8 cellular contexts compared by ENCODE assay signal in genomic region chr13:113153810-113154748, GRCh38. TPM values are rescaled to one million over a fixed set of nuclear protein-coding genes. Genes with fewer than 3 reads are reported as not detected.
DNase-seq lines count a peak whose midpoint lies in the region; ATAC-seq and TF ChIP-seq lines count a peak whose summit lies in the region.

No MANE protein-coding gene starts in this region.

- peak overlapping the region; percentile 74 for H3K27ac ChIP-seq in smooth muscle cell (ENCODE audit: low read depth)

- DNase-seq in Caki2 (ENCODE audit: low read depth) (peak; percentile 47), NCI-H1092 (lab: John Stamatoyannopoulos, UW) (peak; percentile 64), activated B cell treated with CpG ODN at 0.5 μM for 24 hours (peak; percentile 50), cardiac fibroblast (ENCODE audit: low read depth in 2 of 2) (peak; percentile 72 to 76), inferior parietal cortex (ENCODE audit: extremely low spot score) (peak; percentile 75), smooth muscle cell (lab: John Stamatoyannopoulos, UW; ENCODE audit: unreplicated experiment) (peak; percentile 50)

- POLR2A ChIA-PET in activated B cell treated with CpG ODN at 0.5 μM for 24 hours (lab: Charles Lee) = interaction anchor here (1.0 to 1.1 kb wide), 2 partner anchors 55 to 56 kb away, joined by 3 to 8 read pairs; partner anchors contain the start of genes CUL4A and PCID2

- H3K79me2 ChIP-seq in smooth muscle cell (ENCODE audit: low read depth) = no peaks in the 10 kb centered on the region

- in situ Hi-C loops in Caki2 (cut with HindIII; ENCODE audit: low pct_unique_long_range_greater_than_20kb, low sequenced_read_pairs) = no loop called here

- peak overlapping the region; percentile 63 for H3K27ac Mint-ChIP-seq in activated B cell treated with CpG ODN at 0.5 μM for 24 hours

- peaks cover 5% of the 10 kb centered on the region for H3F3A ChIP-seq in smooth muscle cell (ENCODE audit: low read depth)

- WGBS in smooth muscle cell (ENCODE audit: low lambda C conversion rate) = 13% methylated on average over 23 of the region's 76 CpGs

- H3K9me3 Mint-ChIP-seq in activated B cell treated with CpG ODN at 0.5 μM for 24 hours = peaks cover 13% of the 10 kb centered on the region

- intact Hi-C loops in activated B cell treated with CpG ODN at 0.5 μM for 24 hours (cut with micrococcal nuclease) = loop anchor here (1.0 to 10.0 kb wide), 4 partner anchors 54 to 336 kb away; partner anchors contain the start of genes DCUN1D2 and PCID2

- H4K20me1 ChIP-seq in smooth muscle cell (ENCODE audit: low read depth) = no peaks in the 10 kb centered on the region

- H3K27me3 ChIP-seq in smooth muscle cell (ENCODE audit: low read depth) = no peaks in the 10 kb centered on the region

- H3K27me3 Mint-ChIP-seq in activated B cell treated with CpG ODN at 0.5 μM for 24 hours = peaks cover 12% of the 10 kb centered on the region

- no peaks in the 10 kb centered on the region for H3K36me3 ChIP-seq in smooth muscle cell (ENCODE audit: low read depth)

- TF ChIP-seq CTCF in activated B cell treated with CpG ODN at 0.5 μM for 24 hours (IDR thresholded peaks at IDR 0.05) (no peak), cardiac fibroblast (IDR thresholded peaks at IDR 0.05; ENCODE audit: low read depth, low read length) (no peak), smooth muscle cell (IDR thresholded peaks at IDR 0.05; ENCODE audit: borderline replicate concordance, insufficient read depth, poor library complexity, severe bottlenecking) (no peak)

- H3K36me3 Mint-ChIP-seq in activated B cell treated with CpG ODN at 0.5 μM for 24 hours (ENCODE audit: low read depth) = no peaks in the 10 kb centered on the region

- peak overlapping the region; percentile 61 for H3K9ac ChIP-seq in smooth muscle cell (ENCODE audit: low read depth)

- H3K4me3 Mint-ChIP-seq in activated B cell treated with CpG ODN at 0.5 μM for 24 hours = peak overlapping the region; percentile 84

- H3K4me3 ChIP-seq in cardiac fibroblast (replicated peaks in 1 of 2; ENCODE audit: low read depth in 2 of 2, low read length in 2 of 2) = peak overlapping the region; percentile 22 to 33
- peak overlapping the region; percentile 49 for H3K4me3 ChIP-seq in smooth muscle cell

- peaks cover 12% of the 10 kb centered on the region for H3K4me1 ChIP-seq in smooth muscle cell (ENCODE audit: low read depth)

- peak overlapping the region; percentile 88 for H2AFZ ChIP-seq in smooth muscle cell (ENCODE audit: low read depth)

- peak overlapping the region; percentile 89 for H3K4me2 ChIP-seq in smooth muscle cell

- peaks cover 19% of the 10 kb centered on the region for H3K4me1 Mint-ChIP-seq in activated B cell treated with CpG ODN at 0.5 μM for 24 hours

- CTCF ChIA-PET in activated B cell treated with CpG ODN at 0.5 μM for 24 hours (lab: Charles Lee) = no interaction called here

- no peaks in the 10 kb centered on the region for H3K9me3 ChIP-seq in smooth muscle cell (replicated peaks; ENCODE audit: low read depth)

- ATAC-seq in GM21737 (IDR thresholded peaks at IDR 0.05; ENCODE audit: unreplicated experiment) (peak; percentile 56), activated B cell treated with CpG ODN at 0.5 μM for 24 hours (ENCODE audit: low read depth) (peak; percentile 85), HG02763 (IDR thresholded peaks at IDR 0.05; ENCODE audit: unreplicated experiment) (no peak)

RNA-seq across cellular contexts. Expression of gene PROZ, which starts 4.4 kb away (rescaled TPM):
- not detected in 2 replicates for total RNA-seq in Caki2 (2014; rRNA removed; shearing (Covaris generic); ENCODE audit: low replicate concordance)
- total RNA-seq in activated B cell treated with CpG ODN at 0.5 μM for 24 hours (not detected in 2 replicates), smooth muscle cell (not detected in 2 replicates)
- polyA plus RNA-seq in smooth muscle cell = not detected in 2 replicates

RNA-seq across cellular contexts. Expression of gene F10, which starts 31.5 kb away (rescaled TPM):
- not detected in 2 replicates for total RNA-seq in Caki2 (2014; rRNA removed; shearing (Covaris generic); ENCODE audit: low replicate concordance)
- not detected in 2 replicates for total RNA-seq in activated B cell treated with CpG ODN at 0.5 μM for 24 hours
- 17.1 and 19.4 TPM in 2 replicates for total RNA-seq in smooth muscle cell
- 28.2 and 43.7 TPM in 2 replicates for polyA plus RNA-seq in smooth muscle cell

RNA-seq across cellular contexts. Expression of gene F7, which starts 48.5 kb away (rescaled TPM):
- total RNA-seq in Caki2 (2014; rRNA removed; shearing (Covaris generic); ENCODE audit: low replicate concordance) = not detected in 2 replicates
- total RNA-seq in activated B cell treated with CpG ODN at 0.5 μM for 24 hours = not detected in 2 replicates
- 0.63 and 1.7 TPM in 2 replicates for total RNA-seq in smooth muscle cell
- polyA plus RNA-seq in smooth muscle cell = 1.7 TPM in 2 replicates

RNA-seq across cellular contexts. Expression of gene PCID2, which starts 54.4 kb away (rescaled TPM):
- total RNA-seq in Caki2 (2014; rRNA removed; shearing (Covaris generic); ENCODE audit: low replicate concordance) = 60.9 and 76.2 TPM in 2 replicates
- total RNA-seq in activated B cell treated with CpG ODN at 0.5 μM for 24 hours = 35.6 and 43.1 TPM in 2 replicates
- total RNA-seq in smooth muscle cell = 25.5 and 27.1 TPM in 2 replicates
- polyA plus RNA-seq in smooth muscle cell = 26.2 and 32.5 TPM in 2 replicates

RNA-seq across cellular contexts. Expression of gene CUL4A, which starts 55.3 kb away (rescaled TPM):
- total RNA-seq in Caki2 (2014; rRNA removed; shearing (Covaris generic); ENCODE audit: low replicate concordance) = 77.8 and 83.4 TPM in 2 replicates
- 65.9 and 77.2 TPM in 2 replicates for total RNA-seq in activated B cell treated with CpG ODN at 0.5 μM for 24 hours
- total RNA-seq in smooth muscle cell = 61.5 and 62.7 TPM in 2 replicates
- polyA plus RNA-seq in smooth muscle cell = 40.3 and 42.3 TPM in 2 replicates

Comparison
In these comparisons a context has a peak if more than half of its experiments do, and no peak if none do; other contexts are left out.
1. RNA of gene F10, which starts 31.5 kb away (total RNA-seq): 17.1 to 19.4 TPM in smooth muscle cell; not detected in Caki2 and not detected in activated B cell treated with CpG ODN at 0.5 μM for 24 hours; every median in the first group is over 10 times any median in the second.
2. Peak in every context shown above with its lines, with median percentiles within 50 percentile points of each other: DNase-seq.